Comparison of ENCODE assay signal across 31 cellular contexts in the genomic region with DNA sequence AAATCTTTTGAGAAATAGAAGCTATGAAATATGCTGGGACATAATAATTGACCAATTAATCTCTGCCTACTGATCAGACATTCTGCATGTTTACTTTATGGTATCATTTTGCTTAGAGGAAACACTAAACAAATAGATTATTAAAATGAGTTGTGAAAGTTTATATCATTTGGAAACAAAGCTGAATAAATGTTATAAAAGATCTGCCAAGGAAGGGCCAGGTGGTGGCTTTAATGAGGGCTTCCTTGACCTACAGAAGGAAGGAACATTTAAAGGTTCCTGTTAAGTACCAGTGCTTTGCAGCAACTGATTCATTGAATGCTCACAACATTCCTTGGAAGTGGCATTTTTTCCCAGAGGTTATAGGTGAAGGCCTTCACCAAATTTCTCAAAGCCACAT.
"Had no signal": no experiment of that assay in that cellular context is flagged by ENCODE, and none has a peak within 500 bp of the region (broad histone marks: within the 10 kb centered on the region; RNA-seq: fewer than 3 reads in every experiment).

No MANE protein-coding gene starts in this region.

- DNase-seq: activated effector memory CD4-positive, alpha-beta T cell treated with anti-CD3 and anti-CD28 coated beads, Interleukin-2, amount 50 U/mL, for 16 hours; activated effector memory CD4-positive, alpha-beta T cell treated with Interleukin-2 at 50 U/mL for 16 hours; activated gamma-delta T cell; activated gamma-delta T cell treated with Interleukin-2 at 50 U/mL for 16 hours; activated naive CD4-positive, alpha-beta T cell; activated naive CD4-positive, alpha-beta T cell treated with anti-CD3 and anti-CD28 coated beads for 36 hours; activated naive CD4-positive, alpha-beta T cell treated with anti-CD3 and anti-CD28 coated beads, Interleukin-2, amount 10 ng/mL, durations not matched to agents 7 days and 5 days; activated naive CD4-positive, alpha-beta T cell treated with anti-CD3 and anti-CD28 coated beads, Interleukin-2, amount 50 U/mL, for 16 hours; activated naive CD4-positive, alpha-beta T cell treated with Interleukin-2 at 50 U/mL for 16 hours; activated naive CD8-positive, alpha-beta T cell treated with anti-CD3 and anti-CD28 coated beads for 36 hours; activated naive CD8-positive, alpha-beta T cell treated with anti-CD3 and anti-CD28 coated beads, Interleukin-2, amount 10 ng/mL, durations not matched to agents 7 days and 5 days; activated naive CD8-positive, alpha-beta T cell treated with anti-CD3 and anti-CD28 coated beads, Interleukin-2, amount 50 U/mL, for 24 hours; activated T-cell treated with anti-CD3 and anti-CD28 coated beads, Interleukin-2, amount 50 U/mL, for 1 hour; activated T-cell treated with anti-CD3 and anti-CD28 coated beads, Interleukin-2, amount 50 U/mL, for 24 hours; activated T-cell treated with anti-CD3 and anti-CD28 coated beads, Interleukin-2, amount 50 U/mL, for 4 hours; activated T-cell treated with anti-CD3 and anti-CD28 coated beads, Interleukin-2, amount 50 U/mL, for 48 hours; activated T-cell treated with anti-CD3 and anti-CD28 coated beads, Interleukin-2, amount 50 U/mL, for 72 hours; adrenal gland; amniotic stem cell; amygdala; anterior cingulate cortex; aorta; body of pancreas; brain microvascular endothelial cell; central memory CD4-positive, alpha-beta T cell; cerebellar nuclear complex had no signal

- ATAC-seq: activated naive CD4-positive, alpha-beta T cell treated with anti-CD3 and anti-CD28 coated beads, Interleukin-2, amount 50 U/mL, for 72 hours; activated naive CD8-positive, alpha-beta T cell treated with anti-CD3 and anti-CD28 coated beads, Interleukin-2, amount 50 U/mL, for 24 hours; activated T-cell treated with anti-CD3 and anti-CD28 coated beads, Interleukin-2, amount 50 U/mL, for 4 hours; activated T-cell treated with anti-CD3 and anti-CD28 coated beads, Interleukin-2, amount 50 U/mL, for 72 hours; activated T-helper 17 cell treated with anti-CD3 and anti-CD28 coated beads, Interleukin-2, amount 50 U/mL, for 72 hours; body of pancreas had no signal

- H3K4me3 ChIP-seq: adrenal gland, ascending aorta, body of pancreas, breast epithelium, cardiac muscle cell had no signal
